In the genomic region with DNA sequence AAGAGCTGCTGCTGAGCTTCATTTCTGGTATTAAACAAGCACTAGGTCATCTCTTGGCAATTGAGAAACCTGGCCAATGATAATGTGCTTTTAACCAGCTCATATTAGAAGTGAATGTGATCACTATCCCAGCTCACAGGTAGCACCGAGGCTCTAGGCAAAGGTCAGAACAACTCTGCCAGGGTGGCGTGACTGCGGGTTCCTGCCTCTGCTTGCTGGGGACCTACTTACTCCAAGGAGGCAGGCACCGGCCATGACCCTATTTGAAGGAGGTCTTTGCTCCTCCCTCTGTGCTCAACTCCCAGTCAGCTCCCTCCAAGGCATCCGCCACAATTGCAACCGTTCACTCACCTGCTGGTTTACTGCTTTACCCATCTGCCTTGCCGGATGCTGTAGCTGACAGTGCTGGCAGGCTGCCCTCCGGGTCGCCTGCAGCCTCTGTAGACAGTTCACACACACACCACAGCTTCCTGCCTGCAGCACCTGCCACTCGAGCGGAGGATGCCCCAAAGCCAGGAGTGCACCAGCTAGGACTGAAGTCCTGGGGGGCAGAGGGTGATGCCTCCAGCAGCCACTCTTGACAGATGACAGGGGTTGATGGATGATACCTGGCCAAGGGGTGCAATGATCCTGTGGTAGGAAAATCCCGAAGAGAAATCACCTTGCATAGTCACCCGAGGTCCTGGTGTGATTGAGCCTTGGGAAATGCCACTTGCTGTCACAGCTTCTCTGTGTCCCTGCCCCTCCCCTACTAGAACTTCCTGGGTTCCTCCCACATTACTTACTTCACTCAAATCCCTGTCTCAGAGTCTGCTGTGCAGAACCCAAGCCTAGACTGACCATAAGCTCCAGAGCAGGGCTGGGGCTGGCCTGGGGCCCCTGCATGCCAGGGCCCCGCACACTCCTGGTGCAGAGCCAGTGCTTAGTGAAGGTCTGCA, we compare ENCODE assay signal across 9 cellular contexts. TPM values are rescaled to one million over a fixed set of nuclear protein-coding genes. Genes with fewer than 3 reads are reported as not detected.
A peak's percentile ranks its signal among the peaks of the same experiment; 100 is the strongest.
DNase-seq lines count a peak whose midpoint lies in the region; ATAC-seq and TF ChIP-seq lines count a peak whose summit lies in the region.
"Had no signal": no experiment of that assay in that cellular context is flagged by ENCODE, and none has a peak within 500 bp of the region (broad histone marks: within the 10 kb centered on the region; RNA-seq: fewer than 3 reads in every experiment).

No MANE protein-coding gene starts in this region.

- no peak for TF ChIP-seq CTCF in uterus (IDR thresholded peaks at IDR 0.05)

- H3K27me3 Mint-ChIP-seq in T-helper 2 cell treated with Interferon-gamma antibody and Interleukin-4, amounts not matched to agents 5 μg/mL and 100 μg/mL, for 36 hours (ENCODE audit: low read depth): peaks cover 25% of the 10 kb centered on the region
- peaks cover 7 to 11% of the 10 kb centered on the region in 2 donors for H3K27me3 Mint-ChIP-seq in effector memory CD8-positive, alpha-beta T cell

- no peak for TF ChIP-seq POLR2A in uterus (IDR thresholded peaks at IDR 0.05)

- H3K9me3 ChIP-seq in uterus: no peaks in the 10 kb centered on the region

- H3K4me1 ChIP-seq in uterus: no peaks in the 10 kb centered on the region

- peak; percentile 32 for DNase-seq in T-helper 2 cell treated with Interferon-gamma antibody and Interleukin-4, amounts not matched to agents 5 μg/mL and 100 μg/mL, for 36 hours (ENCODE audit: low spot score)
- DNase-seq in effector memory CD8-positive, alpha-beta T cell: peak; percentile 76 to 78 (median 76)
- DNase-seq in GM03348 (ENCODE audit: low spot score): no peak
- DNase-seq in uterus: no peak
- DNase-seq in GF-D8 (lab: John Stamatoyannopoulos, UW): no peak

- no peaks in the 10 kb centered on the region for H3K36me3 ChIP-seq in uterus

- peak; percentile 56 for ATAC-seq in GM18517 (IDR thresholded peaks at IDR 0.05; ENCODE audit: unreplicated experiment)
- ATAC-seq in HG03460 (IDR thresholded peaks at IDR 0.05; ENCODE audit: unreplicated experiment): peak; percentile 95
- peak; percentile 97 for ATAC-seq in effector memory CD8-positive, alpha-beta T cell (replicated peaks)
- ATAC-seq in HG03095 (IDR thresholded peaks at IDR 0.05; ENCODE audit: unreplicated experiment): no peak

- no peak overlapping the region for H3K4me3 ChIP-seq in uterus

- peak overlapping the region; percentile 47 for H3K27ac Mint-ChIP-seq in T-helper 2 cell treated with Interferon-gamma antibody and Interleukin-4, amounts not matched to agents 5 μg/mL and 100 μg/mL, for 36 hours
- H3K27ac Mint-ChIP-seq in effector memory CD8-positive, alpha-beta T cell: peak overlapping the region; percentile 52 to 87

- H3K27me3 ChIP-seq in uterus: peaks cover 0 to 8% of the 10 kb centered on the region in 2 donors

- no peak overlapping the region for H3K27ac ChIP-seq in uterus

- H3K4me3 Mint-ChIP-seq in T-helper 2 cell treated with Interferon-gamma antibody and Interleukin-4, amounts not matched to agents 5 μg/mL and 100 μg/mL, for 36 hours: peak overlapping the region; percentile 28
- H3K4me3 Mint-ChIP-seq in effector memory CD8-positive, alpha-beta T cell: peak overlapping the region; percentile 57 to 67

- H3K9me3 Mint-ChIP-seq in T-helper 2 cell treated with Interferon-gamma antibody and Interleukin-4, amounts not matched to agents 5 μg/mL and 100 μg/mL, for 36 hours: no peaks in the 10 kb centered on the region
- H3K9me3 Mint-ChIP-seq in effector memory CD8-positive, alpha-beta T cell: no peaks in the 10 kb centered on the region

- H3K36me3 Mint-ChIP-seq in T-helper 2 cell treated with Interferon-gamma antibody and Interleukin-4, amounts not matched to agents 5 μg/mL and 100 μg/mL, for 36 hours (ENCODE audit: low read depth): no peaks in the 10 kb centered on the region
- peaks cover 3% of the 10 kb centered on the region for H3K36me3 Mint-ChIP-seq in effector memory CD8-positive, alpha-beta T cell (ENCODE audit: insufficient read depth)

- intact Hi-C loops in uterus (cut with DNase I; ENCODE audit: low total_unique reads): no loop called here

- peaks cover 19% of the 10 kb centered on the region for H3K4me1 Mint-ChIP-seq in T-helper 2 cell treated with Interferon-gamma antibody and Interleukin-4, amounts not matched to agents 5 μg/mL and 100 μg/mL, for 36 hours (ENCODE audit: low read depth)
- H3K4me1 Mint-ChIP-seq in effector memory CD8-positive, alpha-beta T cell (ENCODE audit: low read depth in 2 of 2): peaks cover 23 to 27% of the 10 kb centered on the region in 2 donors

RNA-seq across cellular contexts. Expression of gene VSX1, which starts 8.8 kb away (rescaled TPM):
- under 1 TPM in 1 of 4 donors, not detected in 3; 0.18 TPM for total RNA-seq in uterus
- total RNA-seq: mononuclear cell had no signal

RNA-seq across cellular contexts. Expression of gene ACSS1, which starts 32.8 kb away (rescaled TPM):
- 10 to 100 TPM; 11.8 to 35.1 (median 23.1) TPM for total RNA-seq in uterus

Comparison
In these comparisons a context has a peak if more than half of its experiments do, and no peak if none do; other contexts are left out.
1. DNase-seq: peak in T-helper 2 cell treated with Interferon-gamma antibody and Interleukin-4, amounts not matched to agents 5 μg/mL and 100 μg/mL, for 36 hours (single experiment) and effector memory CD8-positive, alpha-beta T cell (3 of 3); none in GM03348 (single experiment), uterus (0 of 2) and GF-D8 (single experiment).